ENCODE assay signal across 8 cellular contexts in the genomic region with DNA sequence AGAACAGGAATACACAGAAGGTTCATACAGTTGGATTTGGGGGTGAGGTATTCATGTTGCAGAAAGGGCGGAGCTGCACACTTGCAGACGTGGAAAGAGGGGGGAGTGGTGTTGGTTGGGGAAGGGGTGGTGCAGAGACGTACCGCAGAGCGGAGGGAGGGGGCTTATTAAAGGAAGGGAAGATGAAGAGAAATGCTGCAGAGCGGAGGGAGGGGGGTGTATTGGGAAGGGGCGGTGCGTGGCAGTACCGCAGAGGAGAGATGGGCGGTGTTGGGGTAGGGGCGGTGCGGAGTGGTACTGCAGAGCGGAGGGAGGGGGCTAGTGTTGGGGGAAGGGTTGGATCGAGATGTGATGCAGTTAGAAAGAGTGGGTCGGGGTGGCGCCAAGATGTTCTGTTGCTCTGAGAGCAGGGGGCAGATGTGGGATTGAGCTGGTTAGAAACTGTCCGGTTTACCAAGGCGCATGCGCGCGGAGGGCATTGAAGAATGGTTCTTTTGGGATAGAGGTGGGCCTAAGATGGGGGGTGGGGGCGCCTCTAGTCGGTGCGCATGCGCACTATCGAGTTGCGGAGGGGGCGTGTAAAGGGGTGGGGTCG. TPM values are rescaled to one million over a fixed set of nuclear protein-coding genes. Genes with fewer than 3 reads are reported as not detected.
DNase-seq lines count a peak whose midpoint lies in the region; ATAC-seq, FAIRE-seq and TF ChIP-seq lines count a peak whose summit lies in the region.

No MANE protein-coding gene starts in this region.

- peak overlapping the region; percentile 83 for H3K4me2 ChIP-seq in DND-41 (ENCODE audit: insufficient read depth, low read length)

- DNase-seq in DND-41 (peak; percentile 17), cardiac muscle cell (ENCODE audit: low read depth in 1 of 2, low spot score in 1 of 2) (peak; percentile 75 to 88), pancreas (peak in 4 of 6 donors; percentile 14 to 61 (median 34)), thyroid gland (peak; percentile 67 to 77), NK-92 (lab: John Stamatoyannopoulos, UW; ENCODE audit: unreplicated experiment) (no peak)

- H3K27me3 ChIP-seq in DND-41 (ENCODE audit: insufficient read depth, low read length, poor library complexity), result no peaks in the 10 kb centered on the region
- H3K27me3 ChIP-seq in cardiac muscle cell, result no peaks in the 10 kb centered on the region
- H3K27me3 ChIP-seq in pancreas, result peaks cover 0 to 4% (median 0%) of the 10 kb centered on the region in 4 donors
- H3K27me3 ChIP-seq in thyroid gland, result no peaks in the 10 kb centered on the region

- H3K9me3 Mint-ChIP-seq in activated naive CD8-positive, alpha-beta T cell (ENCODE audit: low read depth), result no peaks in the 10 kb centered on the region

- WGBS in pancreas, 2 donors, result 2 to 32% methylated on average over 29 of the region's 29 CpGs
- WGBS in thyroid gland, 2 donors, result 0 to 2% methylated on average over 27 to 29 of the region's 29 CpGs

- H4K20me1 ChIP-seq in DND-41 (ENCODE audit: insufficient read depth, low read length), result no peaks in the 10 kb centered on the region

- H3K4me3 ChIP-seq in DND-41 (ENCODE audit: low read depth in 1 of 2, low read length in 2 of 2) (peak overlapping the region; percentile 32 to 72; a peak in 3 of 4 replicates), cardiac muscle cell (peak overlapping the region; percentile 78), pancreas (peak overlapping the region; percentile 3 to 40 (median 18)), thyroid gland (replicated peaks in 1 of 3) (peak overlapping the region in 2 of 3 donors; percentile 34 to 35)

- ATAC-seq in DND-41 (ENCODE audit: insufficient read depth, low read depth) (peak; percentile 52; the same call in 2 of the 3 replicates), HG02884 (IDR thresholded peaks at IDR 0.05; ENCODE audit: unreplicated experiment) (peak; percentile 74), pancreas (peak; percentile 58 to 86 (median 74))

- no peaks in the 10 kb centered on the region for H3K36me3 Mint-ChIP-seq in activated naive CD8-positive, alpha-beta T cell

- intact Hi-C loops in pancreas (cut with DNase I) (no loop called here), thyroid gland (cut with DNase I) (no loop called here)

- H3K27ac ChIP-seq in DND-41 (ENCODE audit: low read length) (no peak overlapping the region), cardiac muscle cell (peak overlapping the region; percentile 34), pancreas (no peak overlapping the region), thyroid gland (no peak overlapping the region)

- H3K4me3 Mint-ChIP-seq in activated naive CD8-positive, alpha-beta T cell, result peak overlapping the region; percentile 93

- H3K4me1 ChIP-seq in DND-41 (ENCODE audit: insufficient read depth, low read length) (peaks cover 11% of the 10 kb centered on the region), cardiac muscle cell (ENCODE audit: low read depth) (no peaks in the 10 kb centered on the region), pancreas (no peaks in the 10 kb centered on the region), thyroid gland (no peaks in the 10 kb centered on the region)

- TF ChIP-seq CTCF in DND-41 (IDR thresholded peaks at IDR 0.05; ENCODE audit: borderline replicate concordance, extremely low read depth, low read length, poor library complexity, severe bottlenecking) (no peak), cardiac muscle cell (IDR thresholded peaks at IDR 0.05; ENCODE audit: low read depth, low read length) (no peak), pancreas (IDR thresholded peaks at IDR 0.05) (no peak), thyroid gland (IDR thresholded peaks at IDR 0.05) (no peak)

- peak overlapping the region; percentile 47 for H3K9ac ChIP-seq in DND-41 (ENCODE audit: low read depth, low read length)

- TF ChIP-seq POLR2A in thyroid gland (IDR thresholded peaks at IDR 0.05), result no peak

- H3K9me3 ChIP-seq in DND-41 (ENCODE audit: insufficient read depth, low read length, severe bottlenecking) (no peaks in the 10 kb centered on the region), cardiac muscle cell (ENCODE audit: low read depth) (no peaks in the 10 kb centered on the region), pancreas (no peaks in the 10 kb centered on the region), thyroid gland (no peaks in the 10 kb centered on the region)

- H3K4me1 Mint-ChIP-seq in activated naive CD8-positive, alpha-beta T cell (ENCODE audit: low read depth), result peaks cover 17% of the 10 kb centered on the region

- H2AFZ ChIP-seq in DND-41 (ENCODE audit: low read depth, low read length), result peak overlapping the region; percentile 88

- FAIRE-seq in pancreas (lab: Jason Lieb, UNC), result no peak

- H3K36me3 ChIP-seq in DND-41 (ENCODE audit: insufficient read depth, low read length) (no peaks in the 10 kb centered on the region), cardiac muscle cell (peaks cover 3% of the 10 kb centered on the region), pancreas (no peaks in the 10 kb centered on the region), thyroid gland (no peaks in the 10 kb centered on the region)

- H3K27me3 Mint-ChIP-seq in activated naive CD8-positive, alpha-beta T cell, result no peaks in the 10 kb centered on the region

- H3K27ac Mint-ChIP-seq in activated naive CD8-positive, alpha-beta T cell, result peak overlapping the region; percentile 28

- H3K79me2 ChIP-seq in DND-41 (ENCODE audit: insufficient read depth, low read length), result no peaks in the 10 kb centered on the region

TF ChIP-seq in PFSK-1, 5 proteins besides CTCF, POLR2A, EP300 and RAD21:
- TF ChIP-seq FOXP2 (optimal IDR thresholded peaks at IDR 0.05; ENCODE audit: borderline replicate concordance, extremely low read depth, extremely low read length, insufficient read depth), result no peak
- TF ChIP-seq REST (IDR thresholded peaks at IDR 0.05; ENCODE audit: insufficient read depth in 1 of 2, low read depth in 2 of 2, low read length in 2 of 2), result no peak
- no peak for TF ChIP-seq TAF1 (IDR thresholded peaks at IDR 0.05; ENCODE audit: borderline replicate concordance, insufficient read depth, low read length)
- no peak for TF ChIP-seq SIN3A (IDR thresholded peaks at IDR 0.05; ENCODE audit: borderline replicate concordance, insufficient read depth, low read length)
- TF ChIP-seq POLR2AphosphoS5 (IDR thresholded peaks at IDR 0.05; ENCODE audit: low read depth, low read length), result peak; percentile 31; the same call in 1 of the 2 replicates

RNA-seq across cellular contexts. Expression of gene TRO, which starts 0.9 kb away (rescaled TPM):
- polyA plus RNA-seq in PFSK-1 (2012; ENCODE audit: insufficient read length, low read depth), result 7.2 TPM
- total RNA-seq in cardiac muscle cell (111 and 130 TPM in 2 replicates), pancreas (10 to 100 TPM in 2 of 6 donors, 1 to 10 TPM in 4; 6.0 to 15.0 (median 9.2) TPM), thyroid gland (10 to 100 TPM; 16.7 to 42.1 (median 23.3) TPM)
- polyA plus RNA-seq in cardiac muscle cell (125 and 140 TPM in 2 replicates), pancreas (100 to 1,000 TPM in 1 of 2 donors, 10 to 100 TPM in 1; 39.3 to 107 TPM)

Comparison
In these comparisons a context has a peak if more than half of its experiments do, and no peak if none do; other contexts are left out.
1. H3K4me3 ChIP-seq: peak in every context shown above with its lines; median percentile 78 in cardiac muscle cell; 52 in DND-41; 34 in thyroid gland; 18 in pancreas.